24 cellular contexts compared by ENCODE assay signal in the genomic region with DNA sequence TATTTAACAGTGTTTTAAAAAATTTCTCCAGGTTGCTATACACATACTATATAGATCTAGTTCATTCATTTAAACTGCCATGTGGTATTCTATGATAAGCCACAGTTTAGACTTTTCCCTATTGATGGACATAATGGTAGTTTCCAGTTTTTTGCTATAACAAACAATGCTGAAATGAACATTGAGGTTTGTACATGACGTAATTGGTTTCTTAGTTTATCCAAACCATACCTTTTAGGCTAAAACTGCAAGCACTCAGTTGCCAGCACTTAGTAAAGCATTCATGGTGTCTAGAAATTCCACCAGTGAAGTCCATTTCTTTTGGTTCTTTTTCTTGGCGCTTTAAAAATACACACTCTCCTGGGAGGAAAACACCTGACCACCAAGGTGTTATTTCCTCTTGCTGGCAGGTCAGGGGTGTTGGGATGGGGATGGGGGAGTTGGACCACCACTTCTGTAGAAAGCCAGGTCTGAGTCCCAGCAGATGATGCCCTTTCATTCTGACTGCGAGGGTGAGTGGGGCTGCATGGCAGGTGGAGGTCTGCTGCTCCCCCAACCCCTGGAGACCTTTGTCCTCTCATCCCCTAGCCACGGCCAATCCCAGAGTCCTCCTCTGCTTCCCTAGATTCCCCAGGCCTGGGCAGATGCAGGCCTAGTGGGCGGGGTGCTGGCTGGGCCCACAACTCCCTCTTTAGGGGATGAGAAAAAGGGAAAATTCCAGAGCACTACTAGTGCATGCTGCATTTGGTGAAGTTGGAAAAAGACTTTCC. TPM values are rescaled to one million over a fixed set of nuclear protein-coding genes. Genes with fewer than 3 reads are reported as not detected.
"Had no signal": no experiment of that assay in that cellular context is flagged by ENCODE, and none has a peak within 500 bp of the region (broad histone marks: within the 10 kb centered on the region; RNA-seq: fewer than 3 reads in every experiment).

No MANE protein-coding gene starts in this region.

- DNase-seq: IMR-90, Kasumi-1, KG1, MM.1S, NCI-H1105, NCI-H1417, NCI-H1436 treated with DMSO at 0.1 percent for 48 hours, NCI-H1694, NCI-H187 treated with DMSO at 0.1 percent for 48 hours, NCI-H2029 treated with DMSO at 0.1 percent for 48 hours, NCI-H2107, NCI-H2227 treated with DMSO at 0.1 percent for 48 hours, NCI-H524, NCI-H526 treated with DMSO at 0.1 percent for 48 hours, NCI-H748 treated with DMSO at 0.1 percent for 48 hours, Right ventricle myocardium superior, RPMI8226, SIG-M5, SK-N-SH, SW 1271 had no signal

- FAIRE-seq: RCC 7860 had no signal

- H3K9me3 ChIP-seq: SK-N-SH had no signal

RNA-seq across cellular contexts. Expression of a gene that starts 41.1 kb away (rescaled TPM):
- total RNA-seq: HT-29, IMR-90, M059J, NCI-H460, Right ventricle myocardium superior had no signal
